25 cellular contexts compared by ENCODE assay signal in genomic region chr9:86907346-86907745, GRCh38. TPM values are rescaled to one million over a fixed set of nuclear protein-coding genes. Genes with fewer than 3 reads are reported as not detected.
DNase-seq lines count a peak whose midpoint lies in the region; ATAC-seq, FAIRE-seq and TF ChIP-seq lines count a peak whose summit lies in the region.
"Had no signal": no experiment of that assay in that cellular context is flagged by ENCODE, and none has a peak within 500 bp of the region (broad histone marks: within the 10 kb centered on the region; RNA-seq: fewer than 3 reads in every experiment).

No MANE protein-coding gene starts in this region.

- H3K27me3 ChIP-seq in adipocyte (replicated peaks; ENCODE audit: control insufficient read depth, insufficient read depth, low read length) (peaks cover 6% of the 10 kb centered on the region), neural progenitor cell (peaks cover 21% of the 10 kb centered on the region), HepG2 (ENCODE audit: control insufficient read depth in 1 of 2, insufficient read depth in 2 of 2, low read length in 2 of 2) (peaks cover 0 to 11% of the 10 kb centered on the region in 2 experiments; a peak in 1 of 5 replicates)
- H3K27me3 ChIP-seq: BE2C had no signal

- ATAC-seq in HepG2 = no peak
- ATAC-seq: HCT116 had no signal

- TF ChIP-seq RAD21 in HepG2 (CRISPR knock-in tag; IDR thresholded peaks at IDR 0.05) = no peak

- 5% methylated on average over 1 of the region's 1 CpG for WGBS in HepG2 (ENCODE audit: low lambda C conversion rate)

- peaks cover 7% of the 10 kb centered on the region for H3K27me3 Mint-ChIP-seq in neural progenitor cell (ENCODE audit: insufficient read depth, low read depth)
- H3K27me3 Mint-ChIP-seq in HFFc6 (ENCODE audit: insufficient read depth) = no peaks in the 10 kb centered on the region

- TF ChIP-seq CTCF in choroid plexus epithelial cell (conservative IDR thresholded peaks at IDR 0.05; ENCODE audit: low read depth, low read length) (no peak), neural progenitor cell (IDR thresholded peaks at IDR 0.05) (no peak), HepG2 (CRISPR knock-in tag; IDR thresholded peaks at IDR 0.05) (no peak), HFFc6 (IDR thresholded peaks at IDR 0.05) (no peak)

- no peaks in the 10 kb centered on the region for H4K20me1 ChIP-seq in neural progenitor cell (ENCODE audit: low read depth)
- H4K20me1 ChIP-seq in HepG2 (ENCODE audit: insufficient read depth, low read length) = no peaks in the 10 kb centered on the region

- intact Hi-C loops in head of caudate nucleus (cut with DNase I) (no loop called here), posterior vena cava (cut with DNase I) (no loop called here), HepG2 (cut with micrococcal nuclease; ENCODE audit: unreplicated experiment) (no loop called here)

- H3K4me3 Mint-ChIP-seq in neural progenitor cell (no peak overlapping the region), HFFc6 (no peak overlapping the region)
- H3K4me3 Mint-ChIP-seq: CD4-positive, CD25-positive, alpha-beta regulatory T cell; CD8-positive, alpha-beta memory T cell had no signal

- peaks cover 45% of the 10 kb centered on the region for H3K4me1 Mint-ChIP-seq in neural progenitor cell
- no peaks in the 10 kb centered on the region for H3K4me1 Mint-ChIP-seq in HFFc6 (ENCODE audit: low read depth)

- peak; percentile 43 for DNase-seq in adipocyte (ENCODE audit: low read depth)
- DNase-seq in choroid plexus epithelial cell (ENCODE audit: low read depth) = peak; percentile 39
- peak; percentile 31 for DNase-seq in iris pigment epithelial cell (ENCODE audit: low read depth)
- DNase-seq in neural progenitor cell (ENCODE audit: low spot score) = no peak
- no peak for DNase-seq in head of caudate nucleus
- DNase-seq in posterior vena cava (ENCODE audit: low spot score) = no peak
- no peak for DNase-seq in HepG2 (ENCODE audit: low spot score)
- DNase-seq in HFFc6 = no peak
- DNase-seq: ACHN; BE2C; C1 segment of cervical spinal cord; CD4-positive, CD25-positive, alpha-beta regulatory T cell; CD8-positive, alpha-beta memory T cell; COR-L47; DMS 273 treated with DMSO at 0.1 percent for 48 hours; DMS53; DND-41; GOT3; H7 had no signal

- no peak for TF ChIP-seq POLR2A in HepG2 (IDR thresholded peaks at IDR 0.05; ENCODE audit: insufficient read depth in 1 of 2, low read depth in 2 of 2, low read length in 2 of 2)

- H3K9me3 ChIP-seq in adipocyte (ENCODE audit: control insufficient read depth, low read length) = peaks cover 12% of the 10 kb centered on the region
- no peaks in the 10 kb centered on the region for H3K9me3 ChIP-seq in neural progenitor cell (ENCODE audit: low read depth)
- 0 out of 2 replicates have a peak, but pooled peaks cover 8% of the 10 kb centered on the region for H3K9me3 ChIP-seq in HepG2 (ENCODE audit: low read length)
- H3K9me3 ChIP-seq: BE2C had no signal

- H3K4me2 ChIP-seq in neural progenitor cell (no peak overlapping the region), HepG2 (ENCODE audit: low read depth, low read length) (no peak overlapping the region)

- FAIRE-seq in HepG2 (lab: Jason Lieb, UNC) = no peak
- FAIRE-seq: A204.1, G401.6, GM12891, GM18507, HTR-8/SVneo had no signal

- H3K36me3 Mint-ChIP-seq in neural progenitor cell (peaks cover 2% of the 10 kb centered on the region), HFFc6 (ENCODE audit: low read depth) (no peaks in the 10 kb centered on the region)
- H3K36me3 Mint-ChIP-seq: CD4-positive, CD25-positive, alpha-beta regulatory T cell had no signal

- CTCF ChIA-PET in HepG2 (lab: Yijun Ruan, JAX; ENCODE audit: low intra/inter-chr PET ratio, low total read pairs) = no interaction called here

- BruUV-seq in HepG2 (replicated peaks; lab: Mats Ljungman, UMichigan) = no TSS peak

- H3F3A ChIP-seq in neural progenitor cell (ENCODE audit: low read depth) = peaks cover 13% of the 10 kb centered on the region

- H3K9me3 Mint-ChIP-seq in neural progenitor cell (peaks cover 21% of the 10 kb centered on the region), HFFc6 (no peaks in the 10 kb centered on the region)

- H3K4me3 ChIP-seq in adipocyte (ENCODE audit: low read length) (no peak overlapping the region), choroid plexus epithelial cell (ENCODE audit: low read depth, low read length) (no peak overlapping the region), neural progenitor cell (no peak overlapping the region), HepG2 (replicated peaks in 1 of 3; ENCODE audit: insufficient read depth in 1 of 3, low read depth in 2 of 3, low read length in 3 of 3) (no peak overlapping the region)

- H3K27ac Mint-ChIP-seq in neural progenitor cell = peak overlapping the region; percentile 55
- no peak overlapping the region for H3K27ac Mint-ChIP-seq in HFFc6
- H3K27ac Mint-ChIP-seq: CD4-positive, CD25-positive, alpha-beta regulatory T cell; CD8-positive, alpha-beta memory T cell had no signal

- TF ChIP-seq EP300 in HepG2 (IDR thresholded peaks at IDR 0.05; ENCODE audit: low read depth in 2 of 2, low read length in 2 of 2) (no peak), HepG2 (CRISPR knock-in tag; IDR thresholded peaks at IDR 0.05; ENCODE audit: borderline replicate concordance) (no peak)

- H3K27ac ChIP-seq in neural progenitor cell = no peak overlapping the region
- no peak overlapping the region for H3K27ac ChIP-seq in HepG2 (ENCODE audit: extremely low read length, insufficient read depth, low read length)

- POLR2A ChIA-PET in HepG2 (lab: Yijun Ruan, JAX) = no interaction called here

- no peaks in the 10 kb centered on the region for H3K4me1 ChIP-seq in adipocyte (ENCODE audit: control insufficient read depth, insufficient read depth, low read length)
- H3K4me1 ChIP-seq in neural progenitor cell = peaks cover 17% of the 10 kb centered on the region
- no peaks in the 10 kb centered on the region for H3K4me1 ChIP-seq in HepG2 (ENCODE audit: insufficient read depth, low read length)
- H3K4me1 ChIP-seq: BE2C had no signal

- H3K79me2 ChIP-seq in neural progenitor cell (ENCODE audit: low read depth) = no peaks in the 10 kb centered on the region
- no peaks in the 10 kb centered on the region for H3K79me2 ChIP-seq in HepG2 (ENCODE audit: insufficient read depth, low read length)

- H3K36me3 ChIP-seq in adipocyte (ENCODE audit: control insufficient read depth, insufficient read depth, low read length, severe bottlenecking) = no peaks in the 10 kb centered on the region
- no peaks in the 10 kb centered on the region for H3K36me3 ChIP-seq in neural progenitor cell
- H3K36me3 ChIP-seq in HepG2 (replicated peaks in 1 of 2; ENCODE audit: control insufficient read depth in 1 of 2, insufficient read depth in 2 of 2, low read length in 2 of 2) = no peaks in the 10 kb centered on the region
- H3K36me3 ChIP-seq: BE2C had no signal

- H2AFZ ChIP-seq in neural progenitor cell (replicated peaks) (no peak overlapping the region), HepG2 (ENCODE audit: low read length) (no peak overlapping the region)

- in situ Hi-C loops in HepG2 (cut with HindIII; ENCODE audit: extremely low pct_ligation_motif_present, low pct_unique_long_range_greater_than_20kb) = no loop called here

- no peak overlapping the region for H3K9ac ChIP-seq in adipocyte (ENCODE audit: low read length)
- no peak overlapping the region for H3K9ac ChIP-seq in neural progenitor cell
- no peak overlapping the region for H3K9ac ChIP-seq in HepG2 (ENCODE audit: insufficient read depth, low read depth, low read length)

TF ChIP-seq in HepG2, 621 proteins besides CTCF, POLR2A, EP300 and RAD21 (continues in another document):
- TF ChIP-seq MNT (IDR thresholded peaks at IDR 0.05) = no peak

RNA-seq across cellular contexts. Expression of gene GAS1, which starts 40.0 kb away (rescaled TPM):
- total RNA-seq in neural progenitor cell (ENCODE audit: low replicate concordance) (68.1 and 104 TPM in 2 replicates), posterior vena cava (100 to 1,000 TPM; 160 to 204 TPM), HepG2 (2016; rRNA removed; fragmentation: Illumina TruSeq; extraction: Trizol) (not detected in 2 replicates)
- not detected in 2 replicates for total RNA-seq in HepG2 (2016; cell fraction: cytosol; rRNA removed; fragmentation: Illumina TruSeq; extraction: Trizol; ENCODE audit: low read depth)
- not detected in 2 replicates for total RNA-seq in HepG2 (2016; cell fraction: insoluble cytoplasmic fraction; rRNA removed; fragmentation: Illumina TruSeq; extraction: Trizol)
- not detected in 2 replicates for total RNA-seq in HepG2 (2016; cell fraction: membrane; rRNA removed; fragmentation: Illumina TruSeq; extraction: Trizol)
- total RNA-seq in HepG2 (2016; cell fraction: nucleus; rRNA removed; fragmentation: Illumina TruSeq; extraction: Trizol) = not detected in 2 replicates
- not detected in 2 replicates for polyA plus RNA-seq in HepG2 (2011; rRNA removed)
- polyA plus RNA-seq in HepG2 (2011; cell fraction: cytosol; rRNA removed) = not detected in 2 replicates
- polyA plus RNA-seq in HepG2 (2011; cell fraction: nucleus; rRNA removed) = not detected in 2 replicates
- not detected in 2 replicates for polyA plus RNA-seq in HepG2 (2012)
- not detected in 2 replicates for polyA plus RNA-seq in HepG2 (2016; cell fraction: cytosol; fragmentation: Illumina TruSeq; extraction: Trizol; ENCODE audit: low read depth)
- polyA plus RNA-seq in HepG2 (2016; cell fraction: insoluble cytoplasmic fraction; fragmentation: Illumina TruSeq; extraction: Trizol; ENCODE audit: low read depth) = not detected in 2 replicates
- polyA plus RNA-seq in HepG2 (2016; cell fraction: membrane; fragmentation: Illumina TruSeq; extraction: Trizol; ENCODE audit: low read depth) = not detected in 2 replicates
- not detected in 2 replicates for polyA plus RNA-seq in HepG2 (2016; cell fraction: nucleus; fragmentation: Illumina TruSeq; extraction: Trizol; ENCODE audit: insufficient read depth, low read depth)
- 28.1 TPM in 1 of 2 replicates, not detected in the other for polyA minus RNA-seq in HepG2 (2011; rRNA and poly(A)+ RNA removed; ENCODE audit: low replicate concordance)
- polyA minus RNA-seq in HepG2 (2011; cell fraction: cytosol; rRNA and poly(A)+ RNA removed) = 0.30 and 0.88 TPM in 2 replicates
- 0.13 TPM in 1 of 2 replicates, not detected in the other for polyA minus RNA-seq in HepG2 (2011; cell fraction: nucleus; rRNA and poly(A)+ RNA removed)
- total RNA-seq in HFFc6 (2021; fragmentation: NEBNext Ultra II Directional; extraction: Animal tissue kit (Norgen Biotek cat#: 25700)) = 1 to 10 TPM; 5.4 to 8.1 (median 7.4) TPM

Comparison
In these comparisons a context has a peak if more than half of its experiments do, and no peak if none do; other contexts are left out.
1. DNase-seq: peak in adipocyte (single experiment), choroid plexus epithelial cell (single experiment) and iris pigment epithelial cell (single experiment); none in neural progenitor cell (single experiment), head of caudate nucleus (0 of 42), posterior vena cava (single experiment), HepG2 (single experiment) and HFFc6 (single experiment).